24 cellular contexts compared by ENCODE assay signal in genomic region chr9:2122299-2122698, GRCh38.
"Had no signal": no experiment of that assay in that cellular context is flagged by ENCODE, and none has a peak within 500 bp of the region (broad histone marks: within the 10 kb centered on the region; RNA-seq: fewer than 3 reads in every experiment).

No MANE protein-coding gene starts in this region.

- H3K4me3 ChIP-seq: heart right ventricle, hepatocyte, left ventricle myocardium inferior, lung, mucosa of descending colon, right atrium auricular region, right lobe of liver, skin epidermis, stomach, testis, tibial nerve, uterus had no signal

- H3K27ac Mint-ChIP-seq: stimulated activated memory B cell treated with anti-CD40 and anti-IgM and Interleukin-4, amounts not matched to agents 10 μg/mL and 1 μg/mL and 100 μg/mL, for 72 hours; type B pancreatic cell had no signal

- DNase-seq: heart right ventricle; islet precursor cell; left ventricle myocardium inferior; midbrain; mucosa of descending colon; naive thymus-derived CD8-positive, alpha-beta T cell; nucleus accumbens; right lobe of liver; stimulated activated CD4-positive, alpha-beta T cell treated with anti-CD3 and anti-CD28 coated beads, Interleukin-4, amount 100 ng/mL, for 24 hours; stimulated activated CD8-positive, alpha-beta memory T cell treated with anti-CD3 and anti-CD28 coated beads, Interleukin-4, amount 100 ng/mL, for 48 hours; stimulated activated naive CD8-positive, alpha-beta T cell treated with anti-CD3 and anti-CD28 coated beads, Interleukin-15, Interleukin-2, amounts not matched to agents 100 U/mL and 50 U/mL, for 24 hours; stomach; testis; uterus had no signal

- H3K36me3 ChIP-seq: uterus had no signal

- H3K9me3 Mint-ChIP-seq: naive thymus-derived CD8-positive, alpha-beta T cell; nephron; neural crest cell; stimulated activated memory B cell treated with anti-CD40 and anti-IgM and Interleukin-4, amounts not matched to agents 10 μg/mL and 1 μg/mL and 100 μg/mL, for 72 hours; type B pancreatic cell had no signal

- H3K4me3 Mint-ChIP-seq: naive thymus-derived CD8-positive, alpha-beta T cell; nephron; neural crest cell; stimulated activated memory B cell treated with anti-CD40 and anti-IgM and Interleukin-4, amounts not matched to agents 10 μg/mL and 1 μg/mL and 100 μg/mL, for 72 hours; type B pancreatic cell had no signal

- H3K9me3 ChIP-seq: heart right ventricle, left ventricle myocardium inferior, mucosa of descending colon, right atrium auricular region, right lobe of liver, stomach, testis, tibial nerve, uterus had no signal

- H3K27me3 Mint-ChIP-seq: naive thymus-derived CD8-positive, alpha-beta T cell; stimulated activated memory B cell treated with anti-CD40 and anti-IgM and Interleukin-4, amounts not matched to agents 10 μg/mL and 1 μg/mL and 100 μg/mL, for 72 hours; type B pancreatic cell had no signal

- H3K27me3 ChIP-seq: heart right ventricle, hepatocyte, right atrium auricular region, right lobe of liver, stomach, testis, tibial nerve, uterus had no signal

- H3K27ac ChIP-seq: heart right ventricle, hepatocyte, left ventricle myocardium inferior, parathyroid adenoma, right lobe of liver, skin epidermis had no signal

- H3K4me1 Mint-ChIP-seq: neural crest cell had no signal

- ATAC-seq: heart right ventricle; mucosa of descending colon; naive thymus-derived CD8-positive, alpha-beta T cell; right lobe of liver; stimulated activated memory B cell treated with anti-CD40 and anti-IgM and Interleukin-4, amounts not matched to agents 10 μg/mL and 1 μg/mL and 100 μg/mL, for 72 hours; stimulated activated naive CD8-positive, alpha-beta T cell treated with anti-CD3 and anti-CD28 coated beads, Interleukin-15, Interleukin-2, amounts not matched to agents 100 U/mL and 50 U/mL, for 24 hours had no signal
